7 cellular contexts compared by ENCODE assay signal in genomic region chr13:41131192-41131591, GRCh38. TPM values are rescaled to one million over a fixed set of nuclear protein-coding genes. Genes with fewer than 3 reads are reported as not detected.
A peak's percentile ranks its signal among the peaks of the same experiment; 100 is the strongest.
DNase-seq lines count a peak whose midpoint lies in the region; ATAC-seq and TF ChIP-seq lines count a peak whose summit lies in the region.
"Not testable (repeated sequence)": the region's sequence is repeated elsewhere in the genome, so short reads cannot be mapped to it uniquely, and the experiment has no call there.

No MANE protein-coding gene starts in this region.

- H3K36me3 ChIP-seq in endodermal cell (ENCODE audit: control insufficient read depth, insufficient read depth, low read length); rectal smooth muscle tissue (ENCODE audit: control insufficient read depth, insufficient read depth, low read length): not testable (repeated sequence)

- not testable (repeated sequence) for H3K9me3 ChIP-seq in endodermal cell (ENCODE audit: control insufficient read depth, low read length)

- TF ChIP-seq POLR2A in NB4 (IDR thresholded peaks at IDR 0.05; ENCODE audit: extremely low read depth, insufficient read length): not testable (repeated sequence)

- ATAC-seq in activated naive CD8-positive, alpha-beta T cell treated with anti-CD3 and anti-CD28 coated beads, Interleukin-2, amount 10 ng/mL, durations not matched to agents 7 days and 5 days (ENCODE audit: low read depth); memory B cell (ENCODE audit: low read depth): not testable (repeated sequence)

- H3K27ac Mint-ChIP-seq in activated CD4-positive, alpha-beta T cell treated with anti-CD3 and anti-CD28 coated beads, Interleukin-2, amount 10 ng/mL, durations not matched to agents 24 days and 14 days: peak overlapping the region; percentile 17
- peak overlapping the region; percentile 55 for H3K27ac Mint-ChIP-seq in activated naive CD8-positive, alpha-beta T cell treated with anti-CD3 and anti-CD28 coated beads, Interleukin-2, amount 10 ng/mL, durations not matched to agents 7 days and 5 days
- H3K27ac Mint-ChIP-seq in endodermal cell, memory B cell: not testable (repeated sequence)

- intact Hi-C loops in activated CD4-positive, alpha-beta T cell treated with anti-CD3 and anti-CD28 coated beads, Interleukin-2, amount 10 ng/mL, durations not matched to agents 24 days and 14 days (cut with micrococcal nuclease): loop anchor here (5.0 kb wide), 1 partner anchor 209 kb away; no protein-coding TSS in a partner anchor

- peaks cover 43% of the 10 kb centered on the region for H3K4me1 Mint-ChIP-seq in activated CD4-positive, alpha-beta T cell treated with anti-CD3 and anti-CD28 coated beads, Interleukin-2, amount 10 ng/mL, durations not matched to agents 24 days and 14 days
- peaks cover 31% of the 10 kb centered on the region for H3K4me1 Mint-ChIP-seq in activated naive CD8-positive, alpha-beta T cell treated with anti-CD3 and anti-CD28 coated beads, Interleukin-2, amount 10 ng/mL, durations not matched to agents 7 days and 5 days
- peaks cover 22% of the 10 kb centered on the region for H3K4me1 Mint-ChIP-seq in endodermal cell
- peaks cover 23% of the 10 kb centered on the region for H3K4me1 Mint-ChIP-seq in memory B cell

- H3K4me3 Mint-ChIP-seq in activated CD4-positive, alpha-beta T cell treated with anti-CD3 and anti-CD28 coated beads, Interleukin-2, amount 10 ng/mL, durations not matched to agents 24 days and 14 days: peak overlapping the region; percentile 98
- H3K4me3 Mint-ChIP-seq in activated naive CD8-positive, alpha-beta T cell treated with anti-CD3 and anti-CD28 coated beads, Interleukin-2, amount 10 ng/mL, durations not matched to agents 7 days and 5 days: peak overlapping the region; percentile 98
- H3K4me3 Mint-ChIP-seq in endodermal cell (peak overlapping the region; percentile 94), memory B cell (peak overlapping the region; percentile 99)

- DNase-seq in NB4 (ENCODE audit: low read depth): peak; percentile 22
- DNase-seq in activated CD4-positive, alpha-beta T cell treated with anti-CD3 and anti-CD28 coated beads, Interleukin-2, amount 10 ng/mL, durations not matched to agents 24 days and 14 days: peak; percentile 60
- not testable (repeated sequence) for DNase-seq in activated naive CD8-positive, alpha-beta T cell treated with anti-CD3 and anti-CD28 coated beads, Interleukin-2, amount 10 ng/mL, durations not matched to agents 7 days and 5 days; endodermal cell; memory B cell (ENCODE audit: low spot score in 2 of 2)

- POLR2A ChIA-PET in activated naive CD8-positive, alpha-beta T cell treated with anti-CD3 and anti-CD28 coated beads, Interleukin-2, amount 10 ng/mL, durations not matched to agents 7 days and 5 days (lab: Charles Lee): not testable (repeated sequence)

- not testable (repeated sequence) for TF ChIP-seq CTCF in NB4 (IDR thresholded peaks at IDR 0.05; ENCODE audit: low read depth, low read length); endodermal cell (conservative IDR thresholded peaks at IDR 0.05)

- not testable (repeated sequence) for H3K27me3 Mint-ChIP-seq in activated CD4-positive, alpha-beta T cell treated with anti-CD3 and anti-CD28 coated beads, Interleukin-2, amount 10 ng/mL, durations not matched to agents 24 days and 14 days; activated naive CD8-positive, alpha-beta T cell treated with anti-CD3 and anti-CD28 coated beads, Interleukin-2, amount 10 ng/mL, durations not matched to agents 7 days and 5 days; endodermal cell (ENCODE audit: insufficient read depth); memory B cell

- not testable (repeated sequence) for H3K9me3 Mint-ChIP-seq in activated CD4-positive, alpha-beta T cell treated with anti-CD3 and anti-CD28 coated beads, Interleukin-2, amount 10 ng/mL, durations not matched to agents 24 days and 14 days; activated naive CD8-positive, alpha-beta T cell treated with anti-CD3 and anti-CD28 coated beads, Interleukin-2, amount 10 ng/mL, durations not matched to agents 7 days and 5 days; endodermal cell; memory B cell

- H3K4me1 ChIP-seq in endodermal cell (ENCODE audit: control insufficient read depth, insufficient read depth, low read length): not testable (repeated sequence)
- H3K4me1 ChIP-seq in rectal smooth muscle tissue (ENCODE audit: control insufficient read depth, insufficient read depth, low read length): peaks cover 14% of the 10 kb centered on the region

- H3K36me3 Mint-ChIP-seq in activated CD4-positive, alpha-beta T cell treated with anti-CD3 and anti-CD28 coated beads, Interleukin-2, amount 10 ng/mL, durations not matched to agents 24 days and 14 days (ENCODE audit: low read depth): peaks cover 22% of the 10 kb centered on the region
- H3K36me3 Mint-ChIP-seq in activated naive CD8-positive, alpha-beta T cell treated with anti-CD3 and anti-CD28 coated beads, Interleukin-2, amount 10 ng/mL, durations not matched to agents 7 days and 5 days: peaks cover 18% of the 10 kb centered on the region
- peaks cover 19% of the 10 kb centered on the region for H3K36me3 Mint-ChIP-seq in endodermal cell (ENCODE audit: low read depth)
- H3K36me3 Mint-ChIP-seq in memory B cell: not testable (repeated sequence)

- H3K9ac ChIP-seq in endodermal cell (ENCODE audit: extremely low read depth, low read length, poor library complexity, severe bottlenecking); rectal smooth muscle tissue (ENCODE audit: low read length): not testable (repeated sequence)

- not testable (repeated sequence) for H3K27ac ChIP-seq in endodermal cell (ENCODE audit: low read depth, low read length); rectal smooth muscle tissue (ENCODE audit: low read depth, low read length)

- H3K4me3 ChIP-seq in GM08714 (ENCODE audit: low read length) (peak overlapping the region; percentile 64; the same call in 1 of the 2 replicates), NB4 (ENCODE audit: low read depth, low read length) (peak overlapping the region; percentile 72), endodermal cell (ENCODE audit: low read length) (peak overlapping the region; percentile 70), rectal smooth muscle tissue (ENCODE audit: low read length) (peak overlapping the region; percentile 46)

- not testable (repeated sequence) for H3K27me3 ChIP-seq in endodermal cell (ENCODE audit: control insufficient read depth, insufficient read depth, low read length, poor library complexity, severe bottlenecking); rectal smooth muscle tissue (ENCODE audit: control insufficient read depth, insufficient read depth, low read length)

- 92 to 100% methylated on average over 2 to 4 of the region's 4 CpGs for WGBS in endodermal cell (ENCODE audit: insufficient coverage in 1 of 2, insufficient read length in 1 of 2), 2 experiments

RNA-seq across cellular contexts. Expression of gene KBTBD6, which starts 1.4 kb away (rescaled TPM):
- 6.3 and 6.8 TPM in 2 replicates for total RNA-seq in activated CD4-positive, alpha-beta T cell treated with anti-CD3 and anti-CD28 coated beads, Interleukin-2, amount 10 ng/mL, durations not matched to agents 24 days and 14 days
- total RNA-seq in activated naive CD8-positive, alpha-beta T cell treated with anti-CD3 and anti-CD28 coated beads, Interleukin-2, amount 10 ng/mL, durations not matched to agents 7 days and 5 days: 1 to 10 TPM; 6.9 TPM
- total RNA-seq in endodermal cell: 10 to 100 TPM in 1 of 2 donors, 1 to 10 TPM in 1; 8.5 to 10.2 TPM
- polyA plus RNA-seq in endodermal cell (2013, experiment 1 of 2): 13.9 TPM
- polyA plus RNA-seq in endodermal cell (2013, experiment 2 of 2): 13.8 TPM
